ENCODE assay signal across 34 cellular contexts in genomic region chr1:203878422-203878821, GRCh38.
"Had no signal": no experiment of that assay in that cellular context is flagged by ENCODE, and none has a peak within 500 bp of the region (broad histone marks: within the 10 kb centered on the region; RNA-seq: fewer than 3 reads in every experiment).

No MANE protein-coding gene starts in this region.

- H3K4me3 ChIP-seq: MG63 had no signal

- H3K9me3 ChIP-seq: MG63 had no signal

- DNase-seq: Karpas-422, Kasumi-1, MG63, MM.1S, MV-4-11, NCI-H1048, NCI-H1092, NCI-H1092 treated with DMSO at 0.1 percent for 48 hours, NCI-H1105, NCI-H1105 treated with DMSO at 0.1 percent for 48 hours, NCI-H1417, NCI-H1417 treated with DMSO at 0.1 percent for 48 hours, NCI-H1436, NCI-H1436 treated with DMSO at 0.1 percent for 48 hours, NCI-H146, NCI-H1694, NCI-H1694 treated with DMSO at 0.1 percent for 48 hours, NCI-H187, NCI-H187 treated with DMSO at 0.1 percent for 48 hours, NCI-H1930, NCI-H2029, NCI-H2029 treated with DMSO at 0.1 percent for 48 hours, NCI-H2081 treated with DMSO at 0.1 percent for 48 hours, NCI-H2107, NCI-H2171, NCI-H2171 treated with DMSO at 0.1 percent for 48 hours, NCI-H2227 treated with DMSO at 0.1 percent for 48 hours, NCI-H226, NCI-H345, NCI-H446, NCI-H446 treated with DMSO at 0.1 percent for 48 hours, NCI-H510A, NCI-H510A treated with DMSO at 0.1 percent for 48 hours, NCI-H524 had no signal
